1 cellular context compared by ENCODE assay signal in genomic region chr11:269146-269890, GRCh38.
TF ChIP-seq lines count a peak whose summit lies in the region.

No MANE protein-coding gene starts in this region.

TF ChIP-seq in K562, 482 proteins besides CTCF, POLR2A, EP300 and RAD21 (continued from another document and continues in another):
- TF ChIP-seq, protein P1, sequence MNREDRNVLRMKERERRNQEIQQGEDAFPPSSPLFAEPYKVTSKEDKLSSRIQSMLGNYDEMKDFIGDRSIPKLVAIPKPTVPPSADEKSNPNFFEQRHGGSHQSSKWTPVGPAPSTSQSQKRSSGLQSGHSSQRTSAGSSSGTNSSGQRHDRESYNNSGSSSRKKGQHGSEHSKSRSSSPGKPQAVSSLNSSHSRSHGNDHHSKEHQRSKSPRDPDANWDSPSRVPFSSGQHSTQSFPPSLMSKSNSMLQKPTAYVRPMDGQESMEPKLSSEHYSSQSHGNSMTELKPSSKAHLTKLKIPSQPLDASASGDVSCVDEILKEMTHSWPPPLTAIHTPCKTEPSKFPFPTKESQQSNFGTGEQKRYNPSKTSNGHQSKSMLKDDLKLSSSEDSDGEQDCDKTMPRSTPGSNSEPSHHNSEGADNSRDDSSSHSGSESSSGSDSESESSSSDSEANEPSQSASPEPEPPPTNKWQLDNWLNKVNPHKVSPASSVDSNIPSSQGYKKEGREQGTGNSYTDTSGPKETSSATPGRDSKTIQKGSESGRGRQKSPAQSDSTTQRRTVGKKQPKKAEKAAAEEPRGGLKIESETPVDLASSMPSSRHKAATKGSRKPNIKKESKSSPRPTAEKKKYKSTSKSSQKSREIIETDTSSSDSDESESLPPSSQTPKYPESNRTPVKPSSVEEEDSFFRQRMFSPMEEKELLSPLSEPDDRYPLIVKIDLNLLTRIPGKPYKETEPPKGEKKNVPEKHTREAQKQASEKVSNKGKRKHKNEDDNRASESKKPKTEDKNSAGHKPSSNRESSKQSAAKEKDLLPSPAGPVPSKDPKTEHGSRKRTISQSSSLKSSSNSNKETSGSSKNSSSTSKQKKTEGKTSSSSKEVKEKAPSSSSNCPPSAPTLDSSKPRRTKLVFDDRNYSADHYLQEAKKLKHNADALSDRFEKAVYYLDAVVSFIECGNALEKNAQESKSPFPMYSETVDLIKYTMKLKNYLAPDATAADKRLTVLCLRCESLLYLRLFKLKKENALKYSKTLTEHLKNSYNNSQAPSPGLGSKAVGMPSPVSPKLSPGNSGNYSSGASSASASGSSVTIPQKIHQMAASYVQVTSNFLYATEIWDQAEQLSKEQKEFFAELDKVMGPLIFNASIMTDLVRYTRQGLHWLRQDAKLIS (CRISPR knock-in tag; IDR thresholded peaks at IDR 0.05) = no peak
- no peak for TF ChIP-seq PHB (CRISPR knock-in tag; IDR thresholded peaks at IDR 0.05)
- no peak for TF ChIP-seq ZNF444 (CRISPR knock-in tag; IDR thresholded peaks at IDR 0.05)
- TF ChIP-seq YY1 (IDR thresholded peaks at IDR 0.05; ENCODE audit: borderline replicate concordance in 1 of 3, control insufficient read depth in 1 of 3, extremely low read depth in 1 of 3, insufficient read depth in 3 of 3, insufficient read length in 1 of 3, insufficient replicate concordance in 2 of 3, low read depth in 1 of 3, low read length in 2 of 3) = no peak
- no peak for TF ChIP-seq HDAC3 (IDR thresholded peaks at IDR 0.05; ENCODE audit: borderline replicate concordance, partially characterized antibody)
- TF ChIP-seq NFRKB (IDR thresholded peaks at IDR 0.05; ENCODE audit: low read depth) = peak; percentile 77
- no peak for TF ChIP-seq PTBP1 (IDR thresholded peaks at IDR 0.05; ENCODE audit: low read depth, low read length)
- TF ChIP-seq KAT7 (CRISPR knock-in tag; IDR thresholded peaks at IDR 0.05; ENCODE audit: borderline replicate concordance) = no peak
- no peak; the same call in 1 of the 2 replicates for TF ChIP-seq MTA2 (IDR thresholded peaks at IDR 0.05; ENCODE audit: low read depth)
- TF ChIP-seq E2F6 (IDR thresholded peaks at IDR 0.05; ENCODE audit: borderline replicate concordance in 1 of 2, extremely low read depth in 1 of 2, insufficient read depth in 1 of 2, insufficient read length in 1 of 2, low read depth in 1 of 2, low read length in 1 of 2, poor library complexity in 1 of 2, severe bottlenecking in 1 of 2) = peak in 1 of 2 experiments; percentile 18
- TF ChIP-seq CBFA2T3 (IDR thresholded peaks at IDR 0.05) = no peak
- TF ChIP-seq FOXK2 (conservative IDR thresholded peaks at IDR 0.05 in 1 of 2, IDR thresholded peaks at IDR 0.05 in 1 of 2; ENCODE audit: low read depth in 2 of 2) = peak; percentile 93
- TF ChIP-seq JUND (IDR thresholded peaks at IDR 0.05; ENCODE audit: borderline replicate concordance, low read depth, low read length) = peak; percentile 75
- TF ChIP-seq JUND (tag; IDR thresholded peaks at IDR 0.05; ENCODE audit: borderline replicate concordance, low read depth, low read length) = peak; percentile 20; the same call in 2 of the 3 replicates
- TF ChIP-seq HEY1 (CRISPR knock-in tag; IDR thresholded peaks at IDR 0.05; ENCODE audit: borderline replicate concordance) = no peak
- TF ChIP-seq BDP1 (IDR thresholded peaks at IDR 0.05; ENCODE audit: insufficient read depth, insufficient read length) = no peak
- TF ChIP-seq SIN3B (IDR thresholded peaks at IDR 0.05; ENCODE audit: low read depth) = no peak
- no peak for TF ChIP-seq GABPB2 (CRISPR knock-in tag; conservative IDR thresholded peaks at IDR 0.05)
- no peak for TF ChIP-seq ZNF41 (CRISPR knock-in tag; conservative IDR thresholded peaks at IDR 0.05)
- TF ChIP-seq HNRNPUL1 (IDR thresholded peaks at IDR 0.05; ENCODE audit: low read length) = no peak
- TF ChIP-seq ZSCAN32 (CRISPR knock-in tag; IDR thresholded peaks at IDR 0.05) = peak; percentile 70
- no peak for TF ChIP-seq HSF4 (CRISPR knock-in tag; IDR thresholded peaks at IDR 0.05; ENCODE audit: borderline replicate concordance)
- no peak for TF ChIP-seq SMAD1 (IDR thresholded peaks at IDR 0.05; ENCODE audit: low read depth, low read length, partially characterized antibody)
- TF ChIP-seq ZNF668 (CRISPR knock-in tag; IDR thresholded peaks at IDR 0.05) = no peak
- TF ChIP-seq, protein P2, sequence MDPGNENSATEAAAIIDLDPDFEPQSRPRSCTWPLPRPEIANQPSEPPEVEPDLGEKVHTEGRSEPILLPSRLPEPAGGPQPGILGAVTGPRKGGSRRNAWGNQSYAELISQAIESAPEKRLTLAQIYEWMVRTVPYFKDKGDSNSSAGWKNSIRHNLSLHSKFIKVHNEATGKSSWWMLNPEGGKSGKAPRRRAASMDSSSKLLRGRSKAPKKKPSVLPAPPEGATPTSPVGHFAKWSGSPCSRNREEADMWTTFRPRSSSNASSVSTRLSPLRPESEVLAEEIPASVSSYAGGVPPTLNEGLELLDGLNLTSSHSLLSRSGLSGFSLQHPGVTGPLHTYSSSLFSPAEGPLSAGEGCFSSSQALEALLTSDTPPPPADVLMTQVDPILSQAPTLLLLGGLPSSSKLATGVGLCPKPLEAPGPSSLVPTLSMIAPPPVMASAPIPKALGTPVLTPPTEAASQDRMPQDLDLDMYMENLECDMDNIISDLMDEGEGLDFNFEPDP (CRISPR knock-in tag; IDR thresholded peaks at IDR 0.05) = no peak
- TF ChIP-seq ZNF695 (CRISPR knock-in tag; IDR thresholded peaks at IDR 0.05) = no peak
- no peak for TF ChIP-seq ZNF12 (CRISPR knock-in tag; IDR thresholded peaks at IDR 0.05)
- TF ChIP-seq SIX5 (IDR thresholded peaks at IDR 0.05; ENCODE audit: borderline replicate concordance in 1 of 2, insufficient read depth in 1 of 2, low read depth in 1 of 2, low read length in 2 of 2) = no peak
- no peak for TF ChIP-seq ZHX1 (conservative IDR thresholded peaks at IDR 0.05; ENCODE audit: low read length)
- no peak for TF ChIP-seq ZNF282 (CRISPR knock-in tag; IDR thresholded peaks at IDR 0.05)
- TF ChIP-seq NCOA6 (IDR thresholded peaks at IDR 0.05) = no peak
- TF ChIP-seq, protein P3, sequence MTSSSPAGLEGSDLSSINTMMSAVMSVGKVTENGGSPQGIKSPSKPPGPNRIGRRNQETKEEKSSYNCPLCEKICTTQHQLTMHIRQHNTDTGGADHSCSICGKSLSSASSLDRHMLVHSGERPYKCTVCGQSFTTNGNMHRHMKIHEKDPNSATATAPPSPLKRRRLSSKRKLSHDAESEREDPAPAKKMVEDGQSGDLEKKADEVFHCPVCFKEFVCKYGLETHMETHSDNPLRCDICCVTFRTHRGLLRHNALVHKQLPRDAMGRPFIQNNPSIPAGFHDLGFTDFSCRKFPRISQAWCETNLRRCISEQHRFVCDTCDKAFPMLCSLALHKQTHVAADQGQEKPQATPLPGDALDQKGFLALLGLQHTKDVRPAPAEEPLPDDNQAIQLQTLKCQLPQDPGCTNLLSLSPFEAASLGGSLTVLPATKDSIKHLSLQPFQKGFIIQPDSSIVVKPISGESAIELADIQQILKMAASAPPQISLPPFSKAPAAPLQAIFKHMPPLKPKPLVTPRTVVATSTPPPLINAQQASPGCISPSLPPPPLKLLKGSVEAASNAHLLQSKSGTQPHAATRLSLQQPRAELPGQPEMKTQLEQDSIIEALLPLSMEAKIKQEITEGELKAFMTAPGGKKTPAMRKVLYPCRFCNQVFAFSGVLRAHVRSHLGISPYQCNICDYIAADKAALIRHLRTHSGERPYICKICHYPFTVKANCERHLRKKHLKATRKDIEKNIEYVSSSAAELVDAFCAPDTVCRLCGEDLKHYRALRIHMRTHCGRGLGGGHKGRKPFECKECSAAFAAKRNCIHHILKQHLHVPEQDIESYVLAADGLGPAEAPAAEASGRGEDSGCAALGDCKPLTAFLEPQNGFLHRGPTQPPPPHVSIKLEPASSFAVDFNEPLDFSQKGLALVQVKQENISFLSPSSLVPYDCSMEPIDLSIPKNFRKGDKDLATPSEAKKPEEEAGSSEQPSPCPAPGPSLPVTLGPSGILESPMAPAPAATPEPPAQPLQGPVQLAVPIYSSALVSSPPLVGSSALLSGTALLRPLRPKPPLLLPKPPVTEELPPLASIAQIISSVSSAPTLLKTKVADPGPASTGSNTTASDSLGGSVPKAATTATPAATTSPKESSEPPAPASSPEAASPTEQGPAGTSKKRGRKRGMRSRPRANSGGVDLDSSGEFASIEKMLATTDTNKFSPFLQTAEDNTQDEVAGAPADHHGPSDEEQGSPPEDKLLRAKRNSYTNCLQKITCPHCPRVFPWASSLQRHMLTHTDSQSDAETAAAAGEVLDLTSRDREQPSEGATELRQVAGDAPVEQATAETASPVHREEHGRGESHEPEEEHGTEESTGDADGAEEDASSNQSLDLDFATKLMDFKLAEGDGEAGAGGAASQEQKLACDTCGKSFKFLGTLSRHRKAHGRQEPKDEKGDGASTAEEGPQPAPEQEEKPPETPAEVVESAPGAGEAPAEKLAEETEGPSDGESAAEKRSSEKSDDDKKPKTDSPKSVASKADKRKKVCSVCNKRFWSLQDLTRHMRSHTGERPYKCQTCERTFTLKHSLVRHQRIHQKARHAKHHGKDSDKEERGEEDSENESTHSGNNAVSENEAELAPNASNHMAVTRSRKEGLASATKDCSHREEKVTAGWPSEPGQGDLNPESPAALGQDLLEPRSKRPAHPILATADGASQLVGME (CRISPR knock-in tag; IDR thresholded peaks at IDR 0.05) = no peak
- TF ChIP-seq CREM (IDR thresholded peaks at IDR 0.05; ENCODE audit: low read depth) = 0 out of 2 replicates have a peak, but pooled peaks have one; percentile 18
- TF ChIP-seq SRSF3 (IDR thresholded peaks at IDR 0.05; ENCODE audit: insufficient read depth, low read length) = no peak
- no peak for TF ChIP-seq SP2 (IDR thresholded peaks at IDR 0.05; ENCODE audit: extremely low read depth, low read depth, low read length, poor library complexity, severe bottlenecking)
- TF ChIP-seq ZNF644 (tag; IDR thresholded peaks at IDR 0.05; ENCODE audit: low read depth) = peak; percentile 81
- TF ChIP-seq, protein P4, sequence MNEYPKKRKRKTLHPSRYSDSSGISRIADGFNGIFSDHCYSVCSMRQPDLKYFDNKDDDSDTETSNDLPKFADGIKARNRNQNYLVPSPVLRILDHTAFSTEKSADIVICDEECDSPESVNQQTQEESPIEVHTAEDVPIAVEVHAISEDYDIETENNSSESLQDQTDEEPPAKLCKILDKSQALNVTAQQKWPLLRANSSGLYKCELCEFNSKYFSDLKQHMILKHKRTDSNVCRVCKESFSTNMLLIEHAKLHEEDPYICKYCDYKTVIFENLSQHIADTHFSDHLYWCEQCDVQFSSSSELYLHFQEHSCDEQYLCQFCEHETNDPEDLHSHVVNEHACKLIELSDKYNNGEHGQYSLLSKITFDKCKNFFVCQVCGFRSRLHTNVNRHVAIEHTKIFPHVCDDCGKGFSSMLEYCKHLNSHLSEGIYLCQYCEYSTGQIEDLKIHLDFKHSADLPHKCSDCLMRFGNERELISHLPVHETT (CRISPR knock-in tag; conservative IDR thresholded peaks at IDR 0.05 in 1 of 2, IDR thresholded peaks at IDR 0.05 in 1 of 2) = 0 out of 4 replicates have a peak, but pooled peaks of 1 of the 2 experiments have one; percentile 16
- TF ChIP-seq GABPB1 (CRISPR knock-in tag; IDR thresholded peaks at IDR 0.05) = no peak
- TF ChIP-seq ZNF133 (CRISPR knock-in tag; IDR thresholded peaks at IDR 0.05) = no peak
- TF ChIP-seq CHD2 (IDR thresholded peaks at IDR 0.05; ENCODE audit: low read depth, low read length) = no peak
- TF ChIP-seq, protein P5, sequence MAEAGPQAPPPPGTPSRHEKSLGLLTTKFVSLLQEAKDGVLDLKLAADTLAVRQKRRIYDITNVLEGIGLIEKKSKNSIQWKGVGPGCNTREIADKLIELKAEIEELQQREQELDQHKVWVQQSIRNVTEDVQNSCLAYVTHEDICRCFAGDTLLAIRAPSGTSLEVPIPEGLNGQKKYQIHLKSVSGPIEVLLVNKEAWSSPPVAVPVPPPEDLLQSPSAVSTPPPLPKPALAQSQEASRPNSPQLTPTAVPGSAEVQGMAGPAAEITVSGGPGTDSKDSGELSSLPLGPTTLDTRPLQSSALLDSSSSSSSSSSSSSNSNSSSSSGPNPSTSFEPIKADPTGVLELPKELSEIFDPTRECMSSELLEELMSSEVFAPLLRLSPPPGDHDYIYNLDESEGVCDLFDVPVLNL (CRISPR knock-in tag; IDR thresholded peaks at IDR 0.05; ENCODE audit: low read depth) = no peak
- no peak for TF ChIP-seq CHD4 (IDR thresholded peaks at IDR 0.05; ENCODE audit: insufficient read depth, insufficient replicate concordance, low read depth, low read length, poor library complexity, severe bottlenecking)
- no peak for TF ChIP-seq SMC3 (conservative IDR thresholded peaks at IDR 0.05; ENCODE audit: insufficient read depth, low read depth, low read length)
- peak; percentile 99 for TF ChIP-seq CEBPG (CRISPR knock-in tag; IDR thresholded peaks at IDR 0.05)
- TF ChIP-seq CEBPG (tag; conservative IDR thresholded peaks at IDR 0.05 in 1 of 2, IDR thresholded peaks at IDR 0.05 in 1 of 2) = peak; percentile 99 to 100
- no peak for TF ChIP-seq ZNF77 (CRISPR knock-in tag; IDR thresholded peaks at IDR 0.05)
- no peak for TF ChIP-seq TCF3 (CRISPR knock-in tag; IDR thresholded peaks at IDR 0.05)
- no peak for TF ChIP-seq COPS2 (conservative IDR thresholded peaks at IDR 0.05)
- no peak; the same call in 1 of the 2 replicates for TF ChIP-seq ADNP (tag; IDR thresholded peaks at IDR 0.05)
- no peak for TF ChIP-seq ZNF699 (CRISPR knock-in tag; IDR thresholded peaks at IDR 0.05; ENCODE audit: insufficient replicate concordance)
- TF ChIP-seq NR1H2 (CRISPR knock-in tag; IDR thresholded peaks at IDR 0.05) = no peak
